ENCODE assay signal across 7 cellular contexts in the genomic region with DNA sequence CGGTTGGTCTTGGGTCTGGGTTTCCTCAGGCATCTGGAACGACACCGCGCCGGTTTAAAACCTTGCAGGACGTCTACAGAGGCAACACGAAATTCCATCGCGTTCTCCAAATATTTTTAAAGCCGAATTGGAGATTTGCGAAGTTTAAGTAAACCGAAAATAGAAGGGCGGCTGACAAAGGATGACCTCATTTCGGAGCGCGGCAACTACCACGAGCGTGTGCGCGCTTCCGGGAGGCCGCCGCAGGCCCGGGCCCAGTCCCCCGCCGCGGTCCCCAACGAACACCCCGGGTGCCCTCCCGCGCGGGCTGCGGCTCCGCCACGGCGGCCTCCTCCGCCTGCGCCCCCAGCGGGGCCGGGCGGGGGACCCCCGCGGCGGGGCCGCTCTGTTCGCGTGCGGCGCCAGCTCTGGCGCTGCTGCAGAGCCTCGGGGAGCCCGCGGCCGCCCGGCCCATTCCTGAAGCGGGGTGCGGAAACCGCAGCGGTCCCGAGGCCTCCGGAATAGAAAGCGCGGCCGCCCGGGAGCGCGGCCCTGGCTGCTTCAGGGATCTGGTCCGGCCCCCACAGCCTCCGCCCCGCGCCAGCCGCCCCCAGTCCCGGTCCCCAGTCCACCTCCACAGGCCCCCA. TPM values are rescaled to one million over a fixed set of nuclear protein-coding genes. Genes with fewer than 3 reads are reported as not detected.
DNase-seq lines count a peak whose midpoint lies in the region; ATAC-seq and TF ChIP-seq lines count a peak whose summit lies in the region.

No MANE protein-coding gene starts in this region.

- peak overlapping the region; percentile 54 for H3K4me2 ChIP-seq in fibroblast of lung (ENCODE audit: extremely low read depth, insufficient read depth, low read length)

- H3K36me3 ChIP-seq in fibroblast of lung (ENCODE audit: control insufficient read depth, insufficient read depth, low read length) = peaks cover 21% of the 10 kb centered on the region

- no peaks in the 10 kb centered on the region for H3K27me3 ChIP-seq in fibroblast of lung (ENCODE audit: control insufficient read depth, insufficient read depth, low read length)

- H3K4me3 Mint-ChIP-seq in nephron progenitor cell = peak overlapping the region; percentile 94

- H3K9ac ChIP-seq in fibroblast of lung (ENCODE audit: insufficient read depth, low read length) = peak overlapping the region; percentile 87

- DNase-seq in NCI-H446 (lab: John Stamatoyannopoulos, UW) (peak; percentile 39 to 62), activated T-helper 1 cell treated with Interleukin-2 at 50 U/mL for 16 hours (ENCODE audit: low read depth) (peak; percentile 50), fibroblast of lung (ENCODE audit: low read depth in 2 of 2) (peak; percentile 66 to 74), nephron progenitor cell (no peak), substantia nigra (lab: John Stamatoyannopoulos, UW) (peak in 26 of 49 donors; percentile 21 to 97 (median 49))

- peaks cover 47% of the 10 kb centered on the region for H3K36me3 Mint-ChIP-seq in nephron progenitor cell (ENCODE audit: low read depth)

- H2AFZ ChIP-seq in fibroblast of lung (ENCODE audit: low read length) = no peak overlapping the region

- H4K20me1 ChIP-seq in fibroblast of lung (ENCODE audit: control insufficient read depth, extremely low read depth, insufficient read depth, low read length) = peaks cover 2% of the 10 kb centered on the region

- peaks cover 14% of the 10 kb centered on the region for H3K27me3 Mint-ChIP-seq in nephron progenitor cell (ENCODE audit: low read depth, poor library complexity)

- ATAC-seq in GM18498 (IDR thresholded peaks at IDR 0.05; ENCODE audit: unreplicated experiment) (peak; percentile 38), HG02623 (IDR thresholded peaks at IDR 0.05; ENCODE audit: unreplicated experiment) (peak; percentile 20)

- peaks cover 41% of the 10 kb centered on the region for H3K79me2 ChIP-seq in fibroblast of lung (ENCODE audit: control insufficient read depth, insufficient read depth, low read length)

- no peaks in the 10 kb centered on the region for H3K9me3 ChIP-seq in fibroblast of lung (ENCODE audit: control insufficient read depth, insufficient read depth, low read depth, low read length)

- no peaks in the 10 kb centered on the region for H3K9me3 Mint-ChIP-seq in nephron progenitor cell

- H3K4me3 ChIP-seq in fibroblast of lung (replicated peaks in 1 of 4; ENCODE audit: control extremely low read depth in 1 of 4, insufficient read depth in 1 of 4, low read depth in 3 of 4, low read length in 4 of 4) = peak overlapping the region; percentile 70 to 84 (median 75)

- H3K4me1 Mint-ChIP-seq in nephron progenitor cell = peaks cover 70% of the 10 kb centered on the region

- peaks cover 2% of the 10 kb centered on the region for H3K4me1 ChIP-seq in fibroblast of lung (ENCODE audit: control insufficient read depth, extremely low read depth, insufficient read depth, low read length)

- H3K27ac ChIP-seq in fibroblast of lung (ENCODE audit: insufficient read depth, low read length) = peak overlapping the region; percentile 83
- peak overlapping the region; percentile 99 for H3K27ac ChIP-seq in substantia nigra (ENCODE audit: low read depth, low read length, poor library complexity, severe bottlenecking)

- TF ChIP-seq CTCF in fibroblast of lung (conservative IDR thresholded peaks at IDR 0.05 in 1 of 2, IDR thresholded peaks at IDR 0.05 in 1 of 2; ENCODE audit: low read depth in 1 of 2, low read length in 2 of 2) = no peak
- no peak for TF ChIP-seq CTCF in nephron progenitor cell (IDR thresholded peaks at IDR 0.05)

- peak overlapping the region; percentile 97 for H3K27ac Mint-ChIP-seq in nephron progenitor cell

RNA-seq across cellular contexts. Expression of gene HSP90AA1, which starts 0.4 kb away (rescaled TPM):
- total RNA-seq in fibroblast of lung = 342 and 430 TPM in 2 replicates
- 493 and 775 TPM in 2 replicates for polyA plus RNA-seq in fibroblast of lung
- 420 and 539 TPM in 2 replicates for polyA plus RNA-seq in fibroblast of lung (2012)
- polyA minus RNA-seq in fibroblast of lung (ENCODE audit: low replicate concordance) = 56.7 and 74.0 TPM in 2 replicates

RNA-seq across cellular contexts. Expression of gene WDR20, which starts 53.2 kb away (rescaled TPM):
- 13.4 and 17.8 TPM in 2 replicates for total RNA-seq in fibroblast of lung
- 16.1 and 17.2 TPM in 2 replicates for polyA plus RNA-seq in fibroblast of lung
- 15.0 and 16.4 TPM in 2 replicates for polyA plus RNA-seq in fibroblast of lung (2012)
- polyA minus RNA-seq in fibroblast of lung (ENCODE audit: low replicate concordance) = 8.3 and 24.4 TPM in 2 replicates
